Comparison of ENCODE assay signal across 1 cellular context in the genomic region with DNA sequence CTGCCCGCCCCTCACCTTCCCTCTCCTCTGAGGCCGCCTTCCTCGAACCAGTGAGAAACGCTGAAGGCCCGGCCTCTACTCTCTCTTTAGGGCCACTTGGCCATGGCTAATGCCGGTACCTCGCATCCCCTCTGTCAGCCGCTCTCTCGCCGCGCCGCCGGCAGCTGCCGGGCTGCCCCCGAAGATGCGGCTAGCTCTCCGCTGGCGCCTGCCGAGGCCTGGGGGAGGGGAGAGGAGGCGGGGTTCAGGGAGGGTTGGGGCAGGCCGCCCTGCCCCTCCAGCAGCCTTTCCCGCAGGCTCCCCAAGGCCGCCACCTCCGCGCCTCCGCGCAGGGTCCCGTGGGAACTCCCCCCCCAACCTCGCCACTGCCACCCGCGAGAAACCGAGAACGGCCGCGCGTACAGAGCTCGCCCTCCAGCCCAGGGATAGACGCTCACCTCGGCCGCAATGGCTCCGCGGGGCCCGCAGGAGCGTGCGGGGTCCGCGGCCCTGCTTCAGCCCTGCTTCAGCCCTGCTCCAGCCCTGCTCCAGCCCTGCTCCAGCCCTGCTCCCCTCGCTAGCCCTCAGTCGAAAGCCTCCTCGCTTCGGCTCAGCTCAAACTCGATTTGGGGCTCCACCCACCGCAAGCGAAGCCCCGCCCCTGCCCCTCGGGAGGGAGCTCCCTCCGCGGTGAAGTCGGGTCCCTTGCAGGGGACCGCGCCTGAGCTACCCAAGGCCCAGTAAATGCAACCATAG.
TF ChIP-seq lines count a peak whose summit lies in the region.

A gene with protein sequence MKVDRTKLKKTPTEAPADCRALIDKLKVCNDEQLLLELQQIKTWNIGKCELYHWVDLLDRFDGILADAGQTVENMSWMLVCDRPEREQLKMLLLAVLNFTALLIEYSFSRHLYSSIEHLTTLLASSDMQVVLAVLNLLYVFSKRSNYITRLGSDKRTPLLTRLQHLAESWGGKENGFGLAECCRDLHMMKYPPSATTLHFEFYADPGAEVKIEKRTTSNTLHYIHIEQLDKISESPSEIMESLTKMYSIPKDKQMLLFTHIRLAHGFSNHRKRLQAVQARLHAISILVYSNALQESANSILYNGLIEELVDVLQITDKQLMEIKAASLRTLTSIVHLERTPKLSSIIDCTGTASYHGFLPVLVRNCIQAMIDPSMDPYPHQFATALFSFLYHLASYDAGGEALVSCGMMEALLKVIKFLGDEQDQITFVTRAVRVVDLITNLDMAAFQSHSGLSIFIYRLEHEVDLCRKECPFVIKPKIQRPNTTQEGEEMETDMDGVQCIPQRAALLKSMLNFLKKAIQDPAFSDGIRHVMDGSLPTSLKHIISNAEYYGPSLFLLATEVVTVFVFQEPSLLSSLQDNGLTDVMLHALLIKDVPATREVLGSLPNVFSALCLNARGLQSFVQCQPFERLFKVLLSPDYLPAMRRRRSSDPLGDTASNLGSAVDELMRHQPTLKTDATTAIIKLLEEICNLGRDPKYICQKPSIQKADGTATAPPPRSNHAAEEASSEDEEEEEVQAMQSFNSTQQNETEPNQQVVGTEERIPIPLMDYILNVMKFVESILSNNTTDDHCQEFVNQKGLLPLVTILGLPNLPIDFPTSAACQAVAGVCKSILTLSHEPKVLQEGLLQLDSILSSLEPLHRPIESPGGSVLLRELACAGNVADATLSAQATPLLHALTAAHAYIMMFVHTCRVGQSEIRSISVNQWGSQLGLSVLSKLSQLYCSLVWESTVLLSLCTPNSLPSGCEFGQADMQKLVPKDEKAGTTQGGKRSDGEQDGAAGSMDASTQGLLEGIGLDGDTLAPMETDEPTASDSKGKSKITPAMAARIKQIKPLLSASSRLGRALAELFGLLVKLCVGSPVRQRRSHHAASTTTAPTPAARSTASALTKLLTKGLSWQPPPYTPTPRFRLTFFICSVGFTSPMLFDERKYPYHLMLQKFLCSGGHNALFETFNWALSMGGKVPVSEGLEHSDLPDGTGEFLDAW (N-terminal part only) (minus strand): TSS at position 569 of the 735 bp plus-strand sequence. CDS start 32,612 bp downstream, outside the sequence.

TF ChIP-seq in GM23338, 12 proteins besides CTCF, POLR2A, EP300 and RAD21:
- TF ChIP-seq POLR2AphosphoS5 (IDR thresholded peaks at IDR 0.05; ENCODE audit: low read depth), result peak; percentile 75
- no peak for TF ChIP-seq STAT1 (IDR thresholded peaks at IDR 0.05; ENCODE audit: unreplicated experiment)
